In genomic region chr15:20340931-20341661, GRCh38 we compare ENCODE assay signal across 2 cellular contexts.
TF ChIP-seq lines count a peak whose summit lies in the region.

No MANE protein-coding gene starts in this region.

TF ChIP-seq in IMR-90, 13 proteins besides CTCF, POLR2A, EP300 and RAD21 (continued from another document):
- TF ChIP-seq CEBPB (IDR thresholded peaks at IDR 0.05; ENCODE audit: low read depth, low read length) = no peak

TF ChIP-seq in K562, 482 proteins besides CTCF, POLR2A, EP300 and RAD21 (continued from another document and continues in another):
- no peak for TF ChIP-seq POLR2AphosphoS5 (IDR thresholded peaks at IDR 0.05; ENCODE audit: control insufficient read depth, insufficient read depth, low read depth, low read length)
- no peak for TF ChIP-seq TCF3 (CRISPR knock-in tag; IDR thresholded peaks at IDR 0.05)
- no peak for TF ChIP-seq POLR2B (IDR thresholded peaks at IDR 0.05; ENCODE audit: low read depth, partially characterized antibody)
- no peak for TF ChIP-seq ZNF140 (CRISPR knock-in tag; IDR thresholded peaks at IDR 0.05)
- TF ChIP-seq ZNF165 (CRISPR knock-in tag; IDR thresholded peaks at IDR 0.05; ENCODE audit: borderline replicate concordance) = 0 out of 2 replicates have a peak, but pooled peaks have one; percentile 82
- no peak for TF ChIP-seq ZNF561 (CRISPR knock-in tag; conservative IDR thresholded peaks at IDR 0.05)
- no peak for TF ChIP-seq PPARD (CRISPR knock-in tag; IDR thresholded peaks at IDR 0.05)
- no peak for TF ChIP-seq NFYB (IDR thresholded peaks at IDR 0.05; ENCODE audit: extremely low read depth, insufficient read length)
- no peak for TF ChIP-seq ARID4B (CRISPR knock-in tag; IDR thresholded peaks at IDR 0.05)
- no peak for TF ChIP-seq ZNF408 (CRISPR knock-in tag; IDR thresholded peaks at IDR 0.05; ENCODE audit: low read depth)
- no peak for TF ChIP-seq ZNF184 (CRISPR knock-in tag; IDR thresholded peaks at IDR 0.05)
- TF ChIP-seq ZKSCAN1 (IDR thresholded peaks at IDR 0.05; ENCODE audit: low read depth, low read length) = no peak
- TF ChIP-seq ZC3H8 (IDR thresholded peaks at IDR 0.05) = no peak
- TF ChIP-seq ZNF354B (CRISPR knock-in tag; IDR thresholded peaks at IDR 0.05) = no peak
- no peak for TF ChIP-seq CHD7 (IDR thresholded peaks at IDR 0.05; ENCODE audit: low read depth, low read length)
- TF ChIP-seq GTF2E2 (tag; IDR thresholded peaks at IDR 0.05) = no peak
- no peak for TF ChIP-seq MTA3 (IDR thresholded peaks at IDR 0.05; ENCODE audit: borderline replicate concordance)
- TF ChIP-seq SP2 (IDR thresholded peaks at IDR 0.05; ENCODE audit: extremely low read depth, low read depth, low read length, poor library complexity, severe bottlenecking) = peak; percentile 7
- TF ChIP-seq BDP1 (IDR thresholded peaks at IDR 0.05; ENCODE audit: insufficient read depth, insufficient read length) = no peak
- TF ChIP-seq NR2F6 (CRISPR knock-in tag; IDR thresholded peaks at IDR 0.05) = no peak
- no peak for TF ChIP-seq GABPA (tag; conservative IDR thresholded peaks at IDR 0.05; ENCODE audit: low read depth)
- no peak for TF ChIP-seq UBTF (IDR thresholded peaks at IDR 0.05; ENCODE audit: borderline replicate concordance in 1 of 2, low read depth in 2 of 2, low read length in 2 of 2)
- no peak for TF ChIP-seq SRSF1 (IDR thresholded peaks at IDR 0.05; ENCODE audit: low read depth, low read length)
- TF ChIP-seq CREBBP (IDR thresholded peaks at IDR 0.05; ENCODE audit: low read depth, low read length) = no peak
- peak; percentile 60; the same call in 1 of the 2 replicates for TF ChIP-seq GABPB2 (CRISPR knock-in tag; conservative IDR thresholded peaks at IDR 0.05)
- no peak for TF ChIP-seq ZNF436 (CRISPR knock-in tag; IDR thresholded peaks at IDR 0.05)
- no peak for TF ChIP-seq TGIF2 (CRISPR knock-in tag; IDR thresholded peaks at IDR 0.05)
- no peak for TF ChIP-seq ZFP1 (CRISPR knock-in tag; IDR thresholded peaks at IDR 0.05)
- no peak for TF ChIP-seq HMG20B (CRISPR knock-in tag; IDR thresholded peaks at IDR 0.05)
- TF ChIP-seq HEY1 (CRISPR knock-in tag; IDR thresholded peaks at IDR 0.05; ENCODE audit: borderline replicate concordance) = no peak
- no peak for TF ChIP-seq ZHX1 (conservative IDR thresholded peaks at IDR 0.05; ENCODE audit: low read length)
- TF ChIP-seq SMAD2 (IDR thresholded peaks at IDR 0.05; ENCODE audit: low read depth, low read length) = no peak
- TF ChIP-seq CREM (IDR thresholded peaks at IDR 0.05; ENCODE audit: low read depth) = no peak
- TF ChIP-seq ARID3B (CRISPR knock-in tag; IDR thresholded peaks at IDR 0.05; ENCODE audit: borderline replicate concordance) = peak; percentile 65; the same call in 1 of the 2 replicates
- no peak for TF ChIP-seq SIRT6 (IDR thresholded peaks at IDR 0.05; ENCODE audit: low read depth, low read length)
- no peak for TF ChIP-seq CAMTA2 (CRISPR knock-in tag; conservative IDR thresholded peaks at IDR 0.05)
- no peak for TF ChIP-seq ARHGAP35 (IDR thresholded peaks at IDR 0.05; ENCODE audit: partially characterized antibody)
- TF ChIP-seq SMARCB1 (IDR thresholded peaks at IDR 0.05; ENCODE audit: insufficient read length, low read depth) = no peak
- no peak for TF ChIP-seq DDX20 (tag; IDR thresholded peaks at IDR 0.05; ENCODE audit: low read depth)
- TF ChIP-seq HNRNPUL1 (IDR thresholded peaks at IDR 0.05; ENCODE audit: low read length) = no peak
- no peak for TF ChIP-seq ZNF134 (CRISPR knock-in tag; conservative IDR thresholded peaks at IDR 0.05)
- no peak for TF ChIP-seq KAT8 (IDR thresholded peaks at IDR 0.05; ENCODE audit: low read depth)
- TF ChIP-seq PHF20 (IDR thresholded peaks at IDR 0.05; ENCODE audit: partially characterized antibody) = no peak
